Comparison of ENCODE assay signal across 8 cellular contexts in genomic region chr6:17985934-17986655, GRCh38. TPM values are rescaled to one million over a fixed set of nuclear protein-coding genes. Genes with fewer than 3 reads are reported as not detected.
DNase-seq lines count a peak whose midpoint lies in the region; ATAC-seq and TF ChIP-seq lines count a peak whose summit lies in the region.

No MANE protein-coding gene starts in this region.

- H3K4me1 ChIP-seq in mammary epithelial cell (ENCODE audit: insufficient read depth, low read length): peaks cover 30% of the 10 kb centered on the region
- H3K4me1 ChIP-seq in lower lobe of right lung: peaks cover 38% of the 10 kb centered on the region

- intact Hi-C loops in activated CD8-positive, alpha-beta T cell treated with anti-CD3 and anti-CD28 coated beads for 36 hours (cut with micrococcal nuclease): loop anchor here (5.0 kb wide), 1 partner anchor 131 kb away; no protein-coding TSS in a partner anchor
- intact Hi-C loops in mammary epithelial cell (cut with micrococcal nuclease): loop anchor here (1.0 to 5.0 kb wide), 4 partner anchors 59 to 136 kb away; partner anchors contain the start of gene NHLRC1
- intact Hi-C loops in lower lobe of right lung (cut with DNase I): loop anchor here (10.0 kb wide), 1 partner anchor 141 kb away; no protein-coding TSS in a partner anchor

- H3K9ac ChIP-seq in mammary epithelial cell (ENCODE audit: insufficient read depth, low read length): peak overlapping the region; percentile 91

- DNase-seq in activated CD8-positive, alpha-beta T cell treated with anti-CD3 and anti-CD28 coated beads for 36 hours: no peak
- no peak for DNase-seq in activated CD8-positive, alpha-beta T cell treated with anti-CD3 and anti-CD28 coated beads, Interleukin-2, amount 10 ng/mL, durations not matched to agents 7 days and 5 days
- DNase-seq in mammary epithelial cell (no peak), lower lobe of right lung (no peak)

- H3K4me3 Mint-ChIP-seq in activated CD8-positive, alpha-beta T cell treated with anti-CD3 and anti-CD28 coated beads for 36 hours: peak overlapping the region; percentile 9
- no peak overlapping the region for H3K4me3 Mint-ChIP-seq in activated CD8-positive, alpha-beta T cell treated with anti-CD3 and anti-CD28 coated beads, Interleukin-2, amount 10 ng/mL, durations not matched to agents 7 days and 5 days

- CTCF ChIA-PET in activated CD8-positive, alpha-beta T cell treated with anti-CD3 and anti-CD28 coated beads for 36 hours (lab: Charles Lee): interaction anchor here (0.8 kb wide), 1 partner anchor 182 kb away, joined by 3 read pairs; no protein-coding TSS in a partner anchor
- CTCF ChIA-PET in activated CD8-positive, alpha-beta T cell treated with anti-CD3 and anti-CD28 coated beads, Interleukin-2, amount 10 ng/mL, durations not matched to agents 7 days and 5 days (lab: Charles Lee): no interaction called here
- CTCF ChIA-PET in mammary epithelial cell (lab: Charles Lee; ENCODE audit: low non-redundant PET): interaction anchor here (0.9 kb wide), 1 partner anchor 169 kb away, joined by 3 read pairs; no protein-coding TSS in a partner anchor

- peaks cover 13% of the 10 kb centered on the region for H3K4me1 Mint-ChIP-seq in activated CD8-positive, alpha-beta T cell treated with anti-CD3 and anti-CD28 coated beads for 36 hours (ENCODE audit: low read depth)
- peaks cover 7% of the 10 kb centered on the region for H3K4me1 Mint-ChIP-seq in activated CD8-positive, alpha-beta T cell treated with anti-CD3 and anti-CD28 coated beads, Interleukin-2, amount 10 ng/mL, durations not matched to agents 7 days and 5 days (ENCODE audit: low read depth)

- H3K9me3 ChIP-seq in mammary epithelial cell (replicated peaks; ENCODE audit: insufficient read depth, low read length): no peaks in the 10 kb centered on the region
- no peaks in the 10 kb centered on the region for H3K9me3 ChIP-seq in lower lobe of right lung

- no peak for TF ChIP-seq CTCF in activated CD8-positive, alpha-beta T cell treated with anti-CD3 and anti-CD28 coated beads for 36 hours (IDR thresholded peaks at IDR 0.05)
- TF ChIP-seq CTCF in mammary epithelial cell (conservative IDR thresholded peaks at IDR 0.05 in 1 of 2, IDR thresholded peaks at IDR 0.05 in 1 of 2; ENCODE audit: extremely low read depth in 1 of 2, insufficient read depth in 1 of 2, low read depth in 1 of 2, low read length in 2 of 2): no peak
- no peak for TF ChIP-seq CTCF in lower lobe of right lung (IDR thresholded peaks at IDR 0.05)

- H3K36me3 Mint-ChIP-seq in activated CD8-positive, alpha-beta T cell treated with anti-CD3 and anti-CD28 coated beads for 36 hours (ENCODE audit: low read depth): no peaks in the 10 kb centered on the region
- H3K36me3 Mint-ChIP-seq in activated CD8-positive, alpha-beta T cell treated with anti-CD3 and anti-CD28 coated beads, Interleukin-2, amount 10 ng/mL, durations not matched to agents 7 days and 5 days (ENCODE audit: low read depth): no peaks in the 10 kb centered on the region

- H3K27me3 ChIP-seq in mammary epithelial cell (ENCODE audit: insufficient read depth, low read length) (no peaks in the 10 kb centered on the region), lower lobe of right lung (ENCODE audit: low read depth) (no peaks in the 10 kb centered on the region)

- peak overlapping the region; percentile 77 for H2AFZ ChIP-seq in mammary epithelial cell (ENCODE audit: low read depth, low read length)

- in situ Hi-C loops in mammary epithelial cell (cut with MboI; ENCODE audit: low sequenced_read_pairs in 2 of 2): loop anchor here (5.0 to 10.0 kb wide), 4 partner anchors 69 to 136 kb away; partner anchors contain the start of gene NHLRC1 (in 1 of the 2)

- H3K4me2 ChIP-seq in mammary epithelial cell (ENCODE audit: insufficient read depth, low read depth, low read length): peak overlapping the region; percentile 95

- no peaks in the 10 kb centered on the region for H4K20me1 ChIP-seq in mammary epithelial cell (ENCODE audit: insufficient read depth, low read length)

- peaks cover 73% of the 10 kb centered on the region for H3K79me2 ChIP-seq in mammary epithelial cell (ENCODE audit: insufficient read depth, low read length)

- BruUV-seq in mammary epithelial cell (replicated peaks; lab: Mats Ljungman, UMichigan): TSS peak; percentile 38

- no peak for ATAC-seq in activated CD8-positive, alpha-beta T cell treated with anti-CD3 and anti-CD28 coated beads for 36 hours
- ATAC-seq in activated CD8-positive, alpha-beta T cell treated with anti-CD3 and anti-CD28 coated beads, Interleukin-2, amount 10 ng/mL, durations not matched to agents 7 days and 5 days: no peak
- ATAC-seq in lower lobe of right lung (no peak), GM21786 (IDR thresholded peaks at IDR 0.05; ENCODE audit: unreplicated experiment) (no peak), HG03565 (IDR thresholded peaks at IDR 0.05; ENCODE audit: unreplicated experiment) (no peak), GM21528 (IDR thresholded peaks at IDR 0.05; ENCODE audit: low FRiP score, unreplicated experiment) (no peak)

- under 1% methylated on average over 11 of the region's 11 CpGs for whole genome bisulfite sequencing in mammary epithelial cell (ENCODE audit: low coverage, missing lambda C conversion rate)

- H3K27ac Mint-ChIP-seq in activated CD8-positive, alpha-beta T cell treated with anti-CD3 and anti-CD28 coated beads for 36 hours: no peak overlapping the region
- no peak overlapping the region for H3K27ac Mint-ChIP-seq in activated CD8-positive, alpha-beta T cell treated with anti-CD3 and anti-CD28 coated beads, Interleukin-2, amount 10 ng/mL, durations not matched to agents 7 days and 5 days

- POLR2A ChIA-PET in activated CD8-positive, alpha-beta T cell treated with anti-CD3 and anti-CD28 coated beads for 36 hours (lab: Charles Lee): no interaction called here
- POLR2A ChIA-PET in activated CD8-positive, alpha-beta T cell treated with anti-CD3 and anti-CD28 coated beads, Interleukin-2, amount 10 ng/mL, durations not matched to agents 7 days and 5 days (lab: Charles Lee): no interaction called here

- H3K9me3 Mint-ChIP-seq in activated CD8-positive, alpha-beta T cell treated with anti-CD3 and anti-CD28 coated beads for 36 hours: no peaks in the 10 kb centered on the region
- no peaks in the 10 kb centered on the region for H3K9me3 Mint-ChIP-seq in activated CD8-positive, alpha-beta T cell treated with anti-CD3 and anti-CD28 coated beads, Interleukin-2, amount 10 ng/mL, durations not matched to agents 7 days and 5 days (ENCODE audit: insufficient read depth)

- H3K27ac ChIP-seq in mammary epithelial cell (ENCODE audit: insufficient read depth, low read depth, low read length) (peak overlapping the region; percentile 80), lower lobe of right lung (peak overlapping the region; percentile 84), temporal lobe (ENCODE audit: low read depth, low read length) (peak overlapping the region; percentile 51)

- dilution Hi-C loops in mammary epithelial cell (cut with HindIII; ENCODE audit: low sequenced_read_pairs): no loop called here

- H3K27me3 Mint-ChIP-seq in activated CD8-positive, alpha-beta T cell treated with anti-CD3 and anti-CD28 coated beads for 36 hours: peaks cover 62% of the 10 kb centered on the region
- H3K27me3 Mint-ChIP-seq in activated CD8-positive, alpha-beta T cell treated with anti-CD3 and anti-CD28 coated beads, Interleukin-2, amount 10 ng/mL, durations not matched to agents 7 days and 5 days (ENCODE audit: low read depth): peaks cover 59% of the 10 kb centered on the region

- H3K4me3 ChIP-seq in mammary epithelial cell (replicated peaks in 1 of 3; ENCODE audit: insufficient read depth in 1 of 3, low read depth in 2 of 3, low read length in 3 of 3): peak overlapping the region; percentile 82 to 96 (median 91)
- H3K4me3 ChIP-seq in lower lobe of right lung: peak overlapping the region; percentile 69

- H3K36me3 ChIP-seq in mammary epithelial cell (ENCODE audit: insufficient read depth, low read length): no peaks in the 10 kb centered on the region
- no peaks in the 10 kb centered on the region for H3K36me3 ChIP-seq in lower lobe of right lung

RNA-seq across cellular contexts. Expression of gene KIF13A, which starts 1.3 kb away (rescaled TPM):
- total RNA-seq in activated CD8-positive, alpha-beta T cell treated with anti-CD3 and anti-CD28 coated beads for 36 hours: not detected
- total RNA-seq in activated CD8-positive, alpha-beta T cell treated with anti-CD3 and anti-CD28 coated beads, Interleukin-2, amount 10 ng/mL, durations not matched to agents 7 days and 5 days: not detected
- total RNA-seq in mammary epithelial cell (10 to 100 TPM; 71.2 to 85.5 TPM), lower lobe of right lung (55.2 TPM), temporal lobe (14.5 TPM)
- 36.9 TPM for polyA plus RNA-seq in mammary epithelial cell
- polyA minus RNA-seq in mammary epithelial cell: 69.5 TPM

Comparison
In these comparisons a context has a peak if more than half of its experiments do, and no peak if none do; other contexts are left out.
1. RNA of gene KIF13A, which starts 1.3 kb away (total RNA-seq): 71.2 to 85.5 TPM in mammary epithelial cell, 55.2 TPM in lower lobe of right lung (single experiment) and 14.5 TPM in temporal lobe (single experiment); not detected in activated CD8-positive, alpha-beta T cell treated with anti-CD3 and anti-CD28 coated beads for 36 hours and not detected in activated CD8-positive, alpha-beta T cell treated with anti-CD3 and anti-CD28 coated beads, Interleukin-2, amount 10 ng/mL, durations not matched to agents 7 days and 5 days; every median in the first group is over 10 times any median in the second.
2. Peak in every context shown above with its lines, with median percentiles within 50 percentile points of each other: H3K27ac ChIP-seq.